ENCODE assay signal across 11 cellular contexts in genomic region chr20:59016795-59017492, GRCh38. TPM values are rescaled to one million over a fixed set of nuclear protein-coding genes. Genes with fewer than 3 reads are reported as not detected.
DNase-seq lines count a peak whose midpoint lies in the region; ATAC-seq and TF ChIP-seq lines count a peak whose summit lies in the region.
"Had no signal": no experiment of that assay in that cellular context is flagged by ENCODE, and none has a peak within 500 bp of the region (broad histone marks: within the 10 kb centered on the region; RNA-seq: fewer than 3 reads in every experiment).

No MANE protein-coding gene starts in this region.

- POLR2A ChIA-PET in SK-N-SH (lab: Yijun Ruan, JAX), result interaction anchor here (0.5 to 2.4 kb wide), 3 partner anchors 12 to 27 kb away, joined by 3 to 7 read pairs (median 5); partner anchors contain the start of gene ATP5F1E
- POLR2A ChIA-PET in naive thymus-derived CD8-positive, alpha-beta T cell (lab: Charles Lee), result interaction anchor here (0.5 to 2.9 kb wide), 5 partner anchors 15 to 326 kb away, joined by 3 to 17 read pairs (median 3); partner anchors contain the start of gene ATP5F1E

- no peaks in the 10 kb centered on the region for H3K9me3 ChIP-seq in SK-N-SH
- no peaks in the 10 kb centered on the region for H3K9me3 ChIP-seq in Peyer's patch
- no peaks in the 10 kb centered on the region for H3K9me3 ChIP-seq in neural progenitor cell (ENCODE audit: low read depth)

- peaks cover 47% of the 10 kb centered on the region for H3K4me1 Mint-ChIP-seq in activated naive CD8-positive, alpha-beta T cell treated with anti-CD3 and anti-CD28 coated beads, Interleukin-2, amount 50 U/mL, for 24 hours
- peaks cover 31 to 46% (median 40%) of the 10 kb centered on the region in 4 donors for H3K4me1 Mint-ChIP-seq in naive thymus-derived CD8-positive, alpha-beta T cell
- peaks cover 14% of the 10 kb centered on the region for H3K4me1 Mint-ChIP-seq in neural progenitor cell

- DNase-seq in SK-N-SH (no peak), Peyer's patch (peak in 2 of 3 donors; percentile 61 to 67), neural progenitor cell (ENCODE audit: low spot score) (no peak), NCI-H128 (lab: John Stamatoyannopoulos, UW; ENCODE audit: unreplicated experiment) (no peak), HK-2 (ENCODE audit: unreplicated experiment) (no peak)
- no peak for DNase-seq in activated naive CD8-positive, alpha-beta T cell treated with anti-CD3 and anti-CD28 coated beads, Interleukin-2, amount 50 U/mL, for 24 hours
- DNase-seq in naive thymus-derived CD8-positive, alpha-beta T cell, result peak in 2 of 10 donors; percentile 11 to 23
- DNase-seq: NCI-H524 treated with DMSO at 0.1 percent for 48 hours, nephron progenitor cell had no signal

- no peaks in the 10 kb centered on the region for H3K27me3 ChIP-seq in SK-N-SH (ENCODE audit: insufficient read depth)
- H3K27me3 ChIP-seq in Peyer's patch, result no peaks in the 10 kb centered on the region
- H3K27me3 ChIP-seq in neural progenitor cell, result no peaks in the 10 kb centered on the region

- H3K9me2 ChIP-seq in SK-N-SH, result no peaks in the 10 kb centered on the region

- TF ChIP-seq CTCF in SK-N-SH (IDR thresholded peaks at IDR 0.05) (no peak), Peyer's patch (IDR thresholded peaks at IDR 0.05) (no peak), neural progenitor cell (IDR thresholded peaks at IDR 0.05) (no peak)

- peaks cover 13 to 42% of the 10 kb centered on the region in 2 experiments for H3K4me1 ChIP-seq in SK-N-SH (ENCODE audit: control insufficient read depth in 1 of 2, insufficient read depth in 2 of 2, low read depth in 1 of 2, low read length in 1 of 2)
- H3K4me1 ChIP-seq in Peyer's patch, result peaks cover 0 to 10% (median 0%) of the 10 kb centered on the region in 4 donors
- no peaks in the 10 kb centered on the region for H3K4me1 ChIP-seq in neural progenitor cell

- no peaks in the 10 kb centered on the region for H4K20me1 ChIP-seq in SK-N-SH (ENCODE audit: insufficient read depth)
- H4K20me1 ChIP-seq in neural progenitor cell (ENCODE audit: low read depth), result no peaks in the 10 kb centered on the region

- no peaks in the 10 kb centered on the region for H3K27me3 Mint-ChIP-seq in activated naive CD8-positive, alpha-beta T cell treated with anti-CD3 and anti-CD28 coated beads, Interleukin-2, amount 50 U/mL, for 24 hours
- no peaks in the 10 kb centered on the region for H3K27me3 Mint-ChIP-seq in naive thymus-derived CD8-positive, alpha-beta T cell
- peaks cover 4% of the 10 kb centered on the region for H3K27me3 Mint-ChIP-seq in neural progenitor cell (ENCODE audit: insufficient read depth, low read depth)

- H3F3A ChIP-seq in SK-N-SH (replicated peaks; ENCODE audit: insufficient read depth), result peaks cover 22% of the 10 kb centered on the region
- H3F3A ChIP-seq in neural progenitor cell (ENCODE audit: low read depth), result no peaks in the 10 kb centered on the region

- H3K9me3 Mint-ChIP-seq in activated naive CD8-positive, alpha-beta T cell treated with anti-CD3 and anti-CD28 coated beads, Interleukin-2, amount 50 U/mL, for 24 hours, result no peaks in the 10 kb centered on the region
- no peaks in the 10 kb centered on the region for H3K9me3 Mint-ChIP-seq in naive thymus-derived CD8-positive, alpha-beta T cell
- H3K9me3 Mint-ChIP-seq in neural progenitor cell, result no peaks in the 10 kb centered on the region
- H3K9me3 Mint-ChIP-seq: nephron progenitor cell had no signal

- H3K27ac Mint-ChIP-seq in activated naive CD8-positive, alpha-beta T cell treated with anti-CD3 and anti-CD28 coated beads, Interleukin-2, amount 50 U/mL, for 24 hours, result peak overlapping the region; percentile 44
- H3K27ac Mint-ChIP-seq in naive thymus-derived CD8-positive, alpha-beta T cell, result peak overlapping the region in 6 of 10 donors; percentile 34 to 71 (median 56)
- no peak overlapping the region for H3K27ac Mint-ChIP-seq in neural progenitor cell
- H3K27ac Mint-ChIP-seq: nephron progenitor cell had no signal

- peaks cover 9% of the 10 kb centered on the region; the same call in 1 of the 2 replicates for H3K79me2 ChIP-seq in SK-N-SH (ENCODE audit: insufficient read depth)
- no peaks in the 10 kb centered on the region for H3K79me2 ChIP-seq in neural progenitor cell (ENCODE audit: low read depth)

- no peak overlapping the region for H2AFZ ChIP-seq in SK-N-SH (ENCODE audit: low read depth)
- no peak overlapping the region for H2AFZ ChIP-seq in neural progenitor cell (replicated peaks)

- H3K36me3 ChIP-seq in SK-N-SH (replicated peaks in 1 of 2; ENCODE audit: control insufficient read depth in 1 of 2, insufficient read depth in 2 of 2, low read length in 1 of 2), result no peaks in the 10 kb centered on the region
- no peaks in the 10 kb centered on the region for H3K36me3 ChIP-seq in Peyer's patch
- H3K36me3 ChIP-seq in neural progenitor cell, result no peaks in the 10 kb centered on the region

- CTCF ChIA-PET in SK-N-SH (lab: Yijun Ruan, JAX), result interaction anchor here (0.6 to 1.9 kb wide), 3 partner anchors 32 to 206 kb away, joined by 3 to 9 read pairs (median 4); no protein-coding TSS in a partner anchor

- WGBS in SK-N-SH (ENCODE audit: low lambda C conversion rate), result 69% methylated on average over 4 of the region's 4 CpGs

- no peaks in the 10 kb centered on the region for H3K36me3 Mint-ChIP-seq in activated naive CD8-positive, alpha-beta T cell treated with anti-CD3 and anti-CD28 coated beads, Interleukin-2, amount 50 U/mL, for 24 hours (ENCODE audit: low read depth)
- peaks cover 0 to 14% (median 0%) of the 10 kb centered on the region in 3 donors for H3K36me3 Mint-ChIP-seq in naive thymus-derived CD8-positive, alpha-beta T cell
- peaks cover 4% of the 10 kb centered on the region for H3K36me3 Mint-ChIP-seq in neural progenitor cell

- no peak for TF ChIP-seq RAD21 in SK-N-SH (IDR thresholded peaks at IDR 0.05; ENCODE audit: low read length)

- no peak overlapping the region for H3K4me2 ChIP-seq in SK-N-SH
- H3K4me2 ChIP-seq in neural progenitor cell, result no peak overlapping the region

- no peak for TF ChIP-seq POLR2A in Peyer's patch (IDR thresholded peaks at IDR 0.05)

- H3K4me3 Mint-ChIP-seq in activated naive CD8-positive, alpha-beta T cell treated with anti-CD3 and anti-CD28 coated beads, Interleukin-2, amount 50 U/mL, for 24 hours, result no peak overlapping the region
- H3K4me3 Mint-ChIP-seq in naive thymus-derived CD8-positive, alpha-beta T cell, result peak overlapping the region in 5 of 10 donors; percentile 1 to 40 (median 14)
- H3K4me3 Mint-ChIP-seq in neural progenitor cell, result no peak overlapping the region
- H3K4me3 Mint-ChIP-seq: nephron progenitor cell had no signal

- H3K4me3 ChIP-seq in SK-N-SH (ENCODE audit: low read depth in 2 of 2, low read length in 1 of 2), result no peak overlapping the region
- H3K4me3 ChIP-seq in Peyer's patch, result no peak overlapping the region
- no peak overlapping the region for H3K4me3 ChIP-seq in neural progenitor cell

- H3K27ac ChIP-seq in SK-N-SH (ENCODE audit: low read depth in 2 of 2, low read length in 1 of 2), result peak overlapping the region in 1 of 2 experiments; percentile 64; a peak in 3 of 4 replicates
- H3K27ac ChIP-seq in Peyer's patch, result peak overlapping the region in 2 of 4 donors; percentile 3 to 64
- no peak overlapping the region for H3K27ac ChIP-seq in neural progenitor cell

- no peak overlapping the region for H3K9ac ChIP-seq in SK-N-SH
- H3K9ac ChIP-seq in neural progenitor cell, result no peak overlapping the region

- no peak for ATAC-seq in SK-N-SH treated with all-trans-retinoic acid at 6 μM for 48 hours
- ATAC-seq in activated naive CD8-positive, alpha-beta T cell treated with anti-CD3 and anti-CD28 coated beads, Interleukin-2, amount 50 U/mL, for 24 hours, result peak; percentile 42
- peak; percentile 40 to 44 for ATAC-seq in naive thymus-derived CD8-positive, alpha-beta T cell

- no peak for TF ChIP-seq EP300 in SK-N-SH (IDR thresholded peaks at IDR 0.05; ENCODE audit: borderline replicate concordance in 1 of 2, low read depth in 1 of 2, low read length in 1 of 2)

RNA-seq across cellular contexts. Expression of gene TUBB1, which starts 2.3 kb away (rescaled TPM):
- polyA plus RNA-seq in SK-N-SH (2012; rRNA removed), result 0.02 TPM in 1 of 2 replicates, not detected in the other
- polyA plus RNA-seq in SK-N-SH (2012; cell fraction: cytosol; rRNA removed), result not detected in 2 replicates
- polyA plus RNA-seq in SK-N-SH (2012; cell fraction: nucleus; rRNA removed), result 0.01 TPM in 1 of 2 replicates, not detected in the other
- total RNA-seq in Peyer's patch, result not detected
- total RNA-seq in naive thymus-derived CD8-positive, alpha-beta T cell, result not detected
- polyA plus RNA-seq in naive thymus-derived CD8-positive, alpha-beta T cell, result under 1 TPM in 1 of 3 donors, not detected in 2; 0.05 TPM
- total RNA-seq in neural progenitor cell (ENCODE audit: low replicate concordance), result not detected in 2 replicates
- total RNA-seq: H4 had no signal

RNA-seq across cellular contexts. Expression of gene CTSZ, which starts 9.9 kb away (rescaled TPM):
- polyA plus RNA-seq in SK-N-SH (2012; rRNA removed), result 0.03 and 0.05 TPM in 2 replicates
- polyA plus RNA-seq in SK-N-SH (2012; cell fraction: cytosol; rRNA removed), result 0.03 and 0.09 TPM in 2 replicates
- polyA plus RNA-seq in SK-N-SH (2012; cell fraction: nucleus; rRNA removed), result not detected in 2 replicates
- total RNA-seq in Peyer's patch, result 100 to 1,000 TPM in 3 of 4 donors, 10 to 100 TPM in 1; 78.4 to 310 (median 274) TPM
- total RNA-seq in naive thymus-derived CD8-positive, alpha-beta T cell, result 10 to 100 TPM; 15.8 to 19.1 TPM
- 1 to 10 TPM in 2 of 3 donors, under 1 TPM in 1; 0.60 to 2.9 (median 1.0) TPM for polyA plus RNA-seq in naive thymus-derived CD8-positive, alpha-beta T cell
- 34.2 and 52.5 TPM in 2 replicates for total RNA-seq in neural progenitor cell (ENCODE audit: low replicate concordance)

RNA-seq across cellular contexts. Expression of gene ATP5F1E, which starts 15.2 kb away (rescaled TPM):
- polyA plus RNA-seq in SK-N-SH (2012; rRNA removed), result 48.0 and 60.8 TPM in 2 replicates
- 80.3 and 119 TPM in 2 replicates for polyA plus RNA-seq in SK-N-SH (2012; cell fraction: cytosol; rRNA removed)
- polyA plus RNA-seq in SK-N-SH (2012; cell fraction: nucleus; rRNA removed), result 15.0 and 17.5 TPM in 2 replicates
- 10 to 100 TPM; 20.6 to 34.0 (median 26.8) TPM for total RNA-seq in Peyer's patch
- total RNA-seq in naive thymus-derived CD8-positive, alpha-beta T cell, result 10 to 100 TPM; 78.2 to 80.3 TPM
- polyA plus RNA-seq in naive thymus-derived CD8-positive, alpha-beta T cell, result 100 to 1,000 TPM in 1 of 3 donors, 10 to 100 TPM in 2; 66.9 to 118 (median 91.4) TPM
- total RNA-seq in neural progenitor cell (ENCODE audit: low replicate concordance), result 24.3 and 29.7 TPM in 2 replicates

RNA-seq across cellular contexts. Expression of gene PRELID3B, which starts 25.6 kb away (rescaled TPM):
- 20.9 and 27.4 TPM in 2 replicates for polyA plus RNA-seq in SK-N-SH (2012; rRNA removed)
- polyA plus RNA-seq in SK-N-SH (2012; cell fraction: cytosol; rRNA removed), result 38.1 and 58.8 TPM in 2 replicates
- polyA plus RNA-seq in SK-N-SH (2012; cell fraction: nucleus; rRNA removed), result 6.0 and 10.8 TPM in 2 replicates
- total RNA-seq in Peyer's patch, result 100 to 1,000 TPM in 2 of 4 donors, 10 to 100 TPM in 2; 44.6 to 148 (median 86.5) TPM
- 10 to 100 TPM; 37.9 to 45.4 TPM for total RNA-seq in naive thymus-derived CD8-positive, alpha-beta T cell
- 10 to 100 TPM; 26.8 to 27.9 (median 26.9) TPM for polyA plus RNA-seq in naive thymus-derived CD8-positive, alpha-beta T cell
- 41.3 and 78.8 TPM in 2 replicates for total RNA-seq in neural progenitor cell (ENCODE audit: low replicate concordance)

RNA-seq across cellular contexts. Expression of gene NELFCD, which starts 35.9 kb away (rescaled TPM):
- 90.0 and 94.8 TPM in 2 replicates for polyA plus RNA-seq in SK-N-SH (2012; rRNA removed)
- 73.2 and 84.8 TPM in 2 replicates for polyA plus RNA-seq in SK-N-SH (2012; cell fraction: cytosol; rRNA removed)
- polyA plus RNA-seq in SK-N-SH (2012; cell fraction: nucleus; rRNA removed), result 233 and 267 TPM in 2 replicates
- 10 to 100 TPM; 39.6 to 98.2 (median 65.1) TPM for total RNA-seq in Peyer's patch
- total RNA-seq in naive thymus-derived CD8-positive, alpha-beta T cell, result 100 to 1,000 TPM in 1 of 2 experiments, 10 to 100 TPM in 1; 92.4 to 101 TPM
- polyA plus RNA-seq in naive thymus-derived CD8-positive, alpha-beta T cell, result 10 to 100 TPM; 63.6 to 76.5 (median 74.0) TPM
- total RNA-seq in neural progenitor cell (ENCODE audit: low replicate concordance), result 58.9 and 59.2 TPM in 2 replicates

Comparison
In these comparisons a context has a peak if more than half of its experiments do, and no peak if none do; other contexts are left out.
1. DNase-seq: peak in Peyer's patch (2 of 3); none in SK-N-SH (single experiment), activated naive CD8-positive, alpha-beta T cell treated with anti-CD3 and anti-CD28 coated beads, Interleukin-2, amount 50 U/mL, for 24 hours (single experiment), neural progenitor cell (single experiment), NCI-H128 (single experiment) and HK-2 (single experiment).